Comparison of ENCODE assay signal across 25 cellular contexts in the genomic region with DNA sequence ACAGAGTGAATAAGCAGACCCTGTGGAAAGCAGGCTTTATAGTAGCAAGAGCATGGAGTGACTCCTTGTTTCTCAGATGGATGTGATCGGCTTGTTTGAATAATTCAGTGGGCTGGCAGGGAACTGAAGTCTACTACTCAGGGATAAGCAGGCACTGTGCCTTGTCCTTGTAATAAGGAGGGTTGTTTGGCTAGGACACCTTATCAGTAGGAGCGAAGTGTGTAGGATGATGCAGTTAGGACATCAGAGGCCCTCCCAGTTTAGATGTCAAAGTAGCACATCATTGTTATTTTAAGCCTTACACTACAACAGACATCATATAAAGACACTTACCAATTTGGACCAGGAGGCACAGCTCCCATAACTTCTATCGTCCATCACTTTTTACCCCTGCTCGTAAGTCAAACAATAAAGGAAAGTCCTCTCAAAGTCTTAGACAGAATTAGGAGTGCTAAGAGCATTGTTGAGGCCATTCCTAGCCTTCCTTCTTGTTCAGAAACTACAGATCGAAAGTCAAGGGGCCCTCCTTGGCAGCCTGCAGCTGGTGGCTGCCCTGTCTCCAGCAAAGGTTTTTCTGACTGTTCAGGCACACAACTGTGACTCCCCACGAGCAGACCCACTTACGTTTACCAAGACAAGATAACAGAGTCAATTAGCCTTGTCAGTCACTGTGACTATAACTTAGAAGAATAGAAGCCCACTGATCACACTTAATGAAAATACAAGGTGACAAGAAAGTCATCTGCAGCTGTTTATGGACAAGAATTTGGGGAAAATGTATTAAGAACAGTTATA.
"Had no signal": no experiment of that assay in that cellular context is flagged by ENCODE, and none has a peak within 500 bp of the region (broad histone marks: within the 10 kb centered on the region; RNA-seq: fewer than 3 reads in every experiment).

No MANE protein-coding gene starts in this region.

- H3K4me2 ChIP-seq: neural progenitor cell had no signal

- H3K36me3 ChIP-seq: gastroesophageal sphincter, lower lobe of right lung, neural progenitor cell, vagina had no signal

- H3K36me3 Mint-ChIP-seq: brain; naive B cell; neural progenitor cell; stimulated activated effector memory CD8-positive, alpha-beta T cell treated with anti-CD3 and anti-CD28 coated beads, Interleukin-12 subunit alpha, Interleukin-12 subunit beta, amount 100 ng/mL, for 72 hours had no signal

- H3K9ac ChIP-seq: neural progenitor cell had no signal

- H3K4me1 Mint-ChIP-seq: brain had no signal

- H3K4me3 Mint-ChIP-seq: activated CD8-positive, alpha-beta T cell treated with anti-CD3 and anti-CD28 coated beads, Interleukin-2, amount 10 ng/mL, durations not matched to agents 7 days and 5 days; activated T-helper 1 cell treated with anti-CD3 and anti-CD28 coated beads, Interleukin-12 subunit alpha, Interleukin-12 subunit beta, Interleukin-2, Interleukin-4 antibody, amounts not matched to agents 30 ng/mL and 10 ng/mL and 1 ng/mL, durations not matched to agents 14 hours and 24 hours and 36 hours; brain; central memory CD8-positive, alpha-beta T cell; naive B cell; neural progenitor cell; stimulated activated effector memory CD8-positive, alpha-beta T cell treated with anti-CD3 and anti-CD28 coated beads, Interleukin-12 subunit alpha, Interleukin-12 subunit beta, amount 100 ng/mL, for 72 hours had no signal

- DNase-seq: activated CD4-positive, alpha-beta T cell treated with anti-CD3 and anti-CD28 coated beads for 1 hour; activated CD4-positive, alpha-beta T cell treated with anti-CD3 and anti-CD28 coated beads, Interleukin-2, amount 50 U/mL, for 1 hour; activated CD8-positive, alpha-beta T cell treated with anti-CD3 and anti-CD28 coated beads, Interleukin-2, amount 10 ng/mL, durations not matched to agents 7 days and 5 days; activated gamma-delta T cell; activated naive CD4-positive, alpha-beta T cell treated with anti-CD3 and anti-CD28 coated beads, Interleukin-2, amount 50 U/mL, for 16 hours; anterior cingulate cortex; effector memory CD4-positive, alpha-beta T cell; head of caudate nucleus; islet precursor cell; left colon; lower lobe of right lung; naive B cell; posterior cingulate gyrus; small intestine; stimulated activated CD4-positive, alpha-beta T cell treated with anti-CD3 and anti-CD28 coated beads, Interleukin-2, amount 100 ng/mL, for 24 hours; trophoblast cell had no signal

- H3K27me3 Mint-ChIP-seq: central memory CD8-positive, alpha-beta T cell; naive B cell had no signal

- H3K27ac ChIP-seq: gastroesophageal sphincter, lower lobe of right lung, neural progenitor cell, vagina had no signal

- ATAC-seq: activated CD8-positive, alpha-beta T cell treated with anti-CD3 and anti-CD28 coated beads, Interleukin-2, amount 10 ng/mL, durations not matched to agents 7 days and 5 days; esophagus mucosa; gastroesophageal sphincter; left colon; lower lobe of right lung; sciatic nerve; stimulated activated effector memory CD8-positive, alpha-beta T cell treated with anti-CD3 and anti-CD28 coated beads, Interleukin-12 subunit alpha, Interleukin-12 subunit beta, amount 100 ng/mL, for 72 hours had no signal

- H2AFZ ChIP-seq: neural progenitor cell had no signal

- H3K4me1 ChIP-seq: gastroesophageal sphincter, neural progenitor cell, vagina had no signal

- H3K4me3 ChIP-seq: gastroesophageal sphincter, lower lobe of right lung, neural progenitor cell, vagina had no signal

- H3K9me3 Mint-ChIP-seq: activated T-helper 1 cell treated with anti-CD3 and anti-CD28 coated beads, Interleukin-12 subunit alpha, Interleukin-12 subunit beta, Interleukin-2, Interleukin-4 antibody, amounts not matched to agents 30 ng/mL and 10 ng/mL and 1 ng/mL, durations not matched to agents 14 hours and 24 hours and 36 hours; brain; central memory CD8-positive, alpha-beta T cell; stimulated activated effector memory CD8-positive, alpha-beta T cell treated with anti-CD3 and anti-CD28 coated beads, Interleukin-12 subunit alpha, Interleukin-12 subunit beta, amount 100 ng/mL, for 72 hours had no signal

- H3K9me3 ChIP-seq: gastroesophageal sphincter, lower lobe of right lung, vagina had no signal

- H3K27ac Mint-ChIP-seq: activated CD8-positive, alpha-beta T cell treated with anti-CD3 and anti-CD28 coated beads, Interleukin-2, amount 10 ng/mL, durations not matched to agents 7 days and 5 days; activated T-helper 1 cell treated with anti-CD3 and anti-CD28 coated beads, Interleukin-12 subunit alpha, Interleukin-12 subunit beta, Interleukin-2, Interleukin-4 antibody, amounts not matched to agents 30 ng/mL and 10 ng/mL and 1 ng/mL, durations not matched to agents 14 hours and 24 hours and 36 hours; neural progenitor cell; stimulated activated effector memory CD8-positive, alpha-beta T cell treated with anti-CD3 and anti-CD28 coated beads, Interleukin-12 subunit alpha, Interleukin-12 subunit beta, amount 100 ng/mL, for 72 hours had no signal

- H3K27me3 ChIP-seq: gastroesophageal sphincter, neural progenitor cell, vagina had no signal
